In the genomic region with DNA sequence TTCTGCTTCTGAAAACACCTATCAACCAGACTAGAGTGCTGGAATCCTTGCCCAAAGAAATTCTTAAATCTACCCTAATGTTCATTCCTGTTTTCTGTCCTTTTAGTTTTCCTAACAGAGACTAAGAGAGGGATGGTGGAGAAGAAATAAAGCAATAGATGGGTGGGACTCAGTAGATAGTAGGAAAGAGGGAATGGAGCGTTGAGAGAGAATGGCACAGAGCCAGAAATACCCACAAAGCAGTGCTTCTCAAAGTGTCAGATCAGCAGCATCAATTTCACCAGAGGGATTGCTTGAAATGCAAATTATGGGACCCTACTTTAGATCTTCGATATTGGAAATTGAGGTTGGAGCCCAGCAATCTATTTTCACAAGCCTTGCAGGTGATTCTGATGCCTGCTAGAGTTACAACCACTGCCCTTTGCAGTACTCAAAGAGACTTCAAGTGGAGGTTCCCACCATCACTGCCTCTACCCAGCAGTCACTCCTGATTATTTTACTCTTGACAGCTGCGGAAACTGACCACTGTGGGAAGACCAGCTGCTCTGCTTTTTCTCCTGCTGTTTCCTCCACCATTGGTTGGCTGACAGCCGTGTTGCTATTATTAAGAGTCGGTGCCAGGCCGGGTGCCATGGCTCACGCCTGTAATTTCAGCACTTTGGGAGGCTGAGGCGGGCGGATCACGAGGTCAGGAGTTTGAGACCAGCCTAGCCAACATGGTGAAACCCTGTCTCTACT, we compare ENCODE assay signal across 1 cellular context.
TF ChIP-seq lines count a peak whose summit lies in the region.

No MANE protein-coding gene starts in this region.

TF ChIP-seq in HepG2, 621 proteins besides CTCF, POLR2A, EP300 and RAD21:
- TF ChIP-seq ZNF160 (CRISPR knock-in tag; IDR thresholded peaks at IDR 0.05) (no peak), SP2 (CRISPR knock-in tag; IDR thresholded peaks at IDR 0.05) (no peak), ZNF329 (CRISPR knock-in tag; IDR thresholded peaks at IDR 0.05; ENCODE audit: low read depth) (no peak), SMC3 (IDR thresholded peaks at IDR 0.05; ENCODE audit: low read length) (no peak), ZNF337 (CRISPR knock-in tag; IDR thresholded peaks at IDR 0.05; ENCODE audit: borderline replicate concordance, low read depth) (no peak), POGZ (CRISPR knock-in tag; IDR thresholded peaks at IDR 0.05) (no peak), SOX5 (CRISPR knock-in tag; IDR thresholded peaks at IDR 0.05; ENCODE audit: borderline replicate concordance) (no peak), SMYD3 (CRISPR knock-in tag; IDR thresholded peaks at IDR 0.05) (no peak), ZSCAN25 (CRISPR knock-in tag; IDR thresholded peaks at IDR 0.05) (no peak), KMT2A (CRISPR knock-in tag; IDR thresholded peaks at IDR 0.05) (no peak), ZNF350 (CRISPR knock-in tag; IDR thresholded peaks at IDR 0.05; ENCODE audit: borderline replicate concordance, low read depth) (no peak), PPARG (CRISPR knock-in tag; conservative IDR thresholded peaks at IDR 0.05) (no peak)
- TF ChIP-seq, protein P1, sequence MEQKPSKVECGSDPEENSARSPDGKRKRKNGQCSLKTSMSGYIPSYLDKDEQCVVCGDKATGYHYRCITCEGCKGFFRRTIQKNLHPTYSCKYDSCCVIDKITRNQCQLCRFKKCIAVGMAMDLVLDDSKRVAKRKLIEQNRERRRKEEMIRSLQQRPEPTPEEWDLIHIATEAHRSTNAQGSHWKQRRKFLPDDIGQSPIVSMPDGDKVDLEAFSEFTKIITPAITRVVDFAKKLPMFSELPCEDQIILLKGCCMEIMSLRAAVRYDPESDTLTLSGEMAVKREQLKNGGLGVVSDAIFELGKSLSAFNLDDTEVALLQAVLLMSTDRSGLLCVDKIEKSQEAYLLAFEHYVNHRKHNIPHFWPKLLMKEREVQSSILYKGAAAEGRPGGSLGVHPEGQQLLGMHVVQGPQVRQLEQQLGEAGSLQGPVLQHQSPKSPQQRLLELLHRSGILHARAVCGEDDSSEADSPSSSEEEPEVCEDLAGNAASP (CRISPR knock-in tag; IDR thresholded peaks at IDR 0.05; ENCODE audit: borderline replicate concordance), result no peak
- TF ChIP-seq, protein P2, sequence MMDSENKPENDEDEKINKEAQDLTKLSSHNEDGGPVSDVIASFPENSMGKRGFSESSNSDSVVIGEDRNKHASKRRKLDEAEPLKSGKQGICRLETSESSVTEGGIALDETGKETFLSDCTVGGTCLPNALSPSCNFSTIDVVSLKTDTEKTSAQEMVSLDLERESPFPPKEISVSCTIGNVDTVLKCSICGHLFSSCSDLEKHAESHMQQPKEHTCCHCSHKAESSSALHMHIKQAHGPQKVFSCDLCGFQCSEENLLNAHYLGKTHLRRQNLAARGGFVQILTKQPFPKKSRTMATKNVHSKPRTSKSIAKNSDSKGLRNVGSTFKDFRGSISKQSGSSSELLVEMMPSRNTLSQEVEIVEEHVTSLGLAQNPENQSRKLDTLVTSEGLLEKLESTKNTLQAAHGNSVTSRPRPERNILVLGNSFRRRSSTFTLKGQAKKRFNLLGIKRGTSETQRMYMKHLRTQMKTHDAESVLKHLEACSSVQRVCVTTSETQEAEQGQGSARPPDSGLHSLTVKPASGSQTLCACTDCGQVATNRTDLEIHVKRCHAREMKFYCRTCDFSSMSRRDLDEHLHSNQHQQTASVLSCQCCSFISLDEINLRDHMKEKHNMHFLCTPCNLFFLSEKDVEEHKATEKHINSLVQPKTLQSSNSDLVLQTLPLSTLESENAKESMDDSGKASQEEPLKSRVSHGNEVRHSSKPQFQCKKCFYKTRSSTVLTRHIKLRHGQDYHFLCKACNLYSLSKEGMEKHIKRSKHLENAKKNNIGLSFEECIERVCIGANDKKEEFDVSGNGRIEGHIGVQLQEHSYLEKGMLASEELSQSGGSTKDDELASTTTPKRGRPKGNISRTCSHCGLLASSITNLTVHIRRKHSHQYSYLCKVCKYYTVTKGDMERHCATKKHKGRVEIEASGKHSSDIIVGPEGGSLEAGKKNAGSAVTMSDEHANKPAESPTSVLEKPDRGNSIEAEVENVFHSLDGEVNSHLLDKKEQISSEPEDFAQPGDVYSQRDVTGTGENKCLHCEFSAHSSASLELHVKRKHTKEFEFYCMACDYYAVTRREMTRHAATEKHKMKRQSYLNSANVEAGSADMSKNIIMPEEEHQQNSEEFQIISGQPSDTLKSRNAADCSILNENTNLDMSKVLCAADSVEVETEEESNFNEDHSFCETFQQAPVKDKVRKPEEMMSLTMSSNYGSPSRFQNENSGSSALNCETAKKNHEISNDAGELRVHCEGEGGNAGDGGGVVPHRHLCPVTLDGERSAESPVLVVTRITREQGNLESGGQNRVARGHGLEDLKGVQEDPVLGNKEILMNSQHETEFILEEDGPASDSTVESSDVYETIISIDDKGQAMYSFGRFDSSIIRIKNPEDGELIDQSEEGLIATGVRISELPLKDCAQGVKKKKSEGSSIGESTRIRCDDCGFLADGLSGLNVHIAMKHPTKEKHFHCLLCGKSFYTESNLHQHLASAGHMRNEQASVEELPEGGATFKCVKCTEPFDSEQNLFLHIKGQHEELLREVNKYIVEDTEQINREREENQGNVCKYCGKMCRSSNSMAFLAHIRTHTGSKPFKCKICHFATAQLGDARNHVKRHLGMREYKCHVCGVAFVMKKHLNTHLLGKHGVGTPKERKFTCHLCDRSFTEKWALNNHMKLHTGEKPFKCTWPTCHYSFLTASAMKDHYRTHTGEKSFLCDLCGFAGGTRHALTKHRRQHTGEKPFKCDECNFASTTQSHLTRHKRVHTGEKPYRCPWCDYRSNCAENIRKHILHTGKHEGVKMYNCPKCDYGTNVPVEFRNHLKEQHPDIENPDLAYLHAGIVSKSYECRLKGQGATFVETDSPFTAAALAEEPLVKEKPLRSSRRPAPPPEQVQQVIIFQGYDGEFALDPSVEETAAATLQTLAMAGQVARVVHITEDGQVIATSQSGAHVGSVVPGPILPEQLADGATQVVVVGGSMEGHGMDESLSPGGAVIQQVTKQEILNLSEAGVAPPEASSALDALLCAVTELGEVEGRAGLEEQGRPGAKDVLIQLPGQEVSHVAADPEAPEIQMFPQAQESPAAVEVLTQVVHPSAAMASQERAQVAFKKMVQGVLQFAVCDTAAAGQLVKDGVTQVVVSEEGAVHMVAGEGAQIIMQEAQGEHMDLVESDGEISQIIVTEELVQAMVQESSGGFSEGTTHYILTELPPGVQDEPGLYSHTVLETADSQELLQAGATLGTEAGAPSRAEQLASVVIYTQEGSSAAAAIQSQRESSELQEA (CRISPR knock-in tag; IDR thresholded peaks at IDR 0.05; ENCODE audit: not compliant biosample characterization), result no peak
- TF ChIP-seq, protein P3, sequence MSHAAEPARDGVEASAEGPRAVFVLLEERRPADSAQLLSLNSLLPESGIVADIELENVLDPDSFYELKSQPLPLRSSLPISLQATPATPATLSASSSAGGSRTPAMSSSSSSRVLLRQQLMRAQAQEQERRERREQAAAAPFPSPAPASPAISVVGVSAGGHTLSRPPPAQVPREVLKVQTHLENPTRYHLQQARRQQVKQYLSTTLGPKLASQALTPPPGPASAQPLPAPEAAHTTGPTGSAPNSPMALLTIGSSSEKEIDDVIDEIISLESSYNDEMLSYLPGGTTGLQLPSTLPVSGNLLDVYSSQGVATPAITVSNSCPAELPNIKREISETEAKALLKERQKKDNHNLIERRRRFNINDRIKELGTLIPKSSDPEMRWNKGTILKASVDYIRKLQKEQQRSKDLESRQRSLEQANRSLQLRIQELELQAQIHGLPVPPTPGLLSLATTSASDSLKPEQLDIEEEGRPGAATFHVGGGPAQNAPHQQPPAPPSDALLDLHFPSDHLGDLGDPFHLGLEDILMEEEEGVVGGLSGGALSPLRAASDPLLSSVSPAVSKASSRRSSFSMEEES (CRISPR knock-in tag; IDR thresholded peaks at IDR 0.05), result no peak
